Comparison of ENCODE assay signal across 3 cellular contexts in genomic region chr16:23683487-23683886, GRCh38.
TF ChIP-seq lines count a peak whose summit lies in the region.

No MANE protein-coding gene starts in this region.

TF ChIP-seq in HepG2, 621 proteins besides CTCF, POLR2A, EP300 and RAD21:
- no peak for TF ChIP-seq RBFOX2 (IDR thresholded peaks at IDR 0.05; ENCODE audit: low read depth, low read length)
- TF ChIP-seq MYPOP (CRISPR knock-in tag; IDR thresholded peaks at IDR 0.05) = no peak
- 0 out of 2 replicates have a peak, but pooled peaks have one; percentile 64 for TF ChIP-seq FOXO4 (CRISPR knock-in tag; conservative IDR thresholded peaks at IDR 0.05)
- TF ChIP-seq RBM22 (optimal IDR thresholded peaks at IDR 0.05; ENCODE audit: low read length) = peak; percentile 83

TF ChIP-seq in IMR-90, 13 proteins besides CTCF, POLR2A, EP300 and RAD21:
- no peak for TF ChIP-seq MAZ (IDR thresholded peaks at IDR 0.05; ENCODE audit: borderline replicate concordance, low read depth, low read length)
TF ChIP-seq in IMR-90: peak in this region for 0.

TF ChIP-seq in WTC11, 78 proteins besides CTCF, POLR2A, EP300 and RAD21:
- TF ChIP-seq ELF4 (CRISPR knock-in tag; IDR thresholded peaks at IDR 0.05; ENCODE audit: low read depth) (no peak), STAT6 (CRISPR knock-in tag; conservative IDR thresholded peaks at IDR 0.05; ENCODE audit: low read depth) (no peak), ATF1 (CRISPR knock-in tag; IDR thresholded peaks at IDR 0.05) (no peak), E2F5 (CRISPR knock-in tag; IDR thresholded peaks at IDR 0.05) (no peak), E2F4 (CRISPR knock-in tag; IDR thresholded peaks at IDR 0.05; ENCODE audit: borderline replicate concordance, low read depth) (no peak), ZNF423 (CRISPR knock-in tag; IDR thresholded peaks at IDR 0.05) (no peak), SP1 (CRISPR knock-in tag; conservative IDR thresholded peaks at IDR 0.05) (no peak), ESRRA (CRISPR knock-in tag; IDR thresholded peaks at IDR 0.05; ENCODE audit: borderline replicate concordance) (no peak)
